Comparison of ENCODE assay signal across 1 cellular context in the genomic region with DNA sequence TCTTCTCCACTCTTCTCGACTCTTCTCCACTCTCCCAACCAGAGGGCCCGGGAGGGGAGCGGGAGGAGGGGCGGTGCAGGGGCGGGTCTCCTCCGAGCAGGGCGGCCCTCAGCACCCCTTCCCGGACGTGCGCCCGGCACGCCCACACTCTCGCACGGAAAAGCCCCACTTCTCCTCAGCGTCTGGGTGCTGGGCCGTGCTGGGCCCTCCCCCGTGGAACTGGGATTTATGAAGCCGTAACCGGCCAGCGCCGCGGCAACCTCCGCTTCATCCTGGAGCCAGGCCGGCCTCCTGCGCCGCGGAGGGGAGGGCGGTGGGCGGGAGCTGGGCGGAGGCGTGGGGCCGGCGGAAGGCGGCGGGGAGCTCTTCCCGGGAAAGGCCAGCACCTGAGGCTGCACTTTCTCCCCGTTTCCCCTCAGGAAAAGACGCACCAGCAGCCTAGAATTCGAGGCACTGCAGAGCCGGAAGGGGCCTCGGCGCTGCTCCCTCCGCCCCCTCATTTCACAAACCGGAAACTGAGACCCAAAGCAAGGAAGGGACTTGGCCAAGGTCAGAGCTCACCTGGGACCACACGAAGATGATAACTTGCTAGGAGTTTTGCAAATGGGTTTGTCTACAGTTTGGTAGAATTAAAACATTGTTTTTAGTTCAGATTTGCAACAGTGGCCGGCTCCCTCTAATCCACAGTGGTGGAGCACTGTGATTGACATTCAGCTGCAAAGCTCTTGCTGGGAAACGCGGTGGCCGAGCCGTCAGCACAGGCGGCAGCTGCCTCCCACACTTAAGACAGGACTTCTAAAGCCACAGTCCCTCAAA.
A peak's percentile ranks its signal among the peaks of the same experiment; 100 is the strongest.
TF ChIP-seq lines count a peak whose summit lies in the region.

No MANE protein-coding gene starts in this region.

TF ChIP-seq in K562, 482 proteins besides CTCF, POLR2A, EP300 and RAD21 (continued from another document):
- TF ChIP-seq, protein P1, sequence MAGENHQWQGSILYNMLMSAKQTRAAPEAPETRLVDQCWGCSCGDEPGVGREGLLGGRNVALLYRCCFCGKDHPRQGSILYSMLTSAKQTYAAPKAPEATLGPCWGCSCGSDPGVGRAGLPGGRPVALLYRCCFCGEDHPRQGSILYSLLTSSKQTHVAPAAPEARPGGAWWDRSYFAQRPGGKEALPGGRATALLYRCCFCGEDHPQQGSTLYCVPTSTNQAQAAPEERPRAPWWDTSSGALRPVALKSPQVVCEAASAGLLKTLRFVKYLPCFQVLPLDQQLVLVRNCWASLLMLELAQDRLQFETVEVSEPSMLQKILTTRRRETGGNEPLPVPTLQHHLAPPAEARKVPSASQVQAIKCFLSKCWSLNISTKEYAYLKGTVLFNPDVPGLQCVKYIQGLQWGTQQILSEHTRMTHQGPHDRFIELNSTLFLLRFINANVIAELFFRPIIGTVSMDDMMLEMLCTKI (IDR thresholded peaks at IDR 0.05; ENCODE audit: partially characterized antibody) = no peak
- TF ChIP-seq, protein P2, sequence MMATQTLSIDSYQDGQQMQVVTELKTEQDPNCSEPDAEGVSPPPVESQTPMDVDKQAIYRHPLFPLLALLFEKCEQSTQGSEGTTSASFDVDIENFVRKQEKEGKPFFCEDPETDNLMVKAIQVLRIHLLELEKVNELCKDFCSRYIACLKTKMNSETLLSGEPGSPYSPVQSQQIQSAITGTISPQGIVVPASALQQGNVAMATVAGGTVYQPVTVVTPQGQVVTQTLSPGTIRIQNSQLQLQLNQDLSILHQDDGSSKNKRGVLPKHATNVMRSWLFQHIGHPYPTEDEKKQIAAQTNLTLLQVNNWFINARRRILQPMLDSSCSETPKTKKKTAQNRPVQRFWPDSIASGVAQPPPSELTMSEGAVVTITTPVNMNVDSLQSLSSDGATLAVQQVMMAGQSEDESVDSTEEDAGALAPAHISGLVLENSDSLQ (IDR thresholded peaks at IDR 0.05) = peak; percentile 72
- TF ChIP-seq EGR1 (conservative IDR thresholded peaks at IDR 0.05) (peak; percentile 70; the same call in 1 of the 2 replicates), ZNF217 (CRISPR knock-in tag; IDR thresholded peaks at IDR 0.05) (no peak)
